26 cellular contexts compared by ENCODE assay signal in the genomic region with DNA sequence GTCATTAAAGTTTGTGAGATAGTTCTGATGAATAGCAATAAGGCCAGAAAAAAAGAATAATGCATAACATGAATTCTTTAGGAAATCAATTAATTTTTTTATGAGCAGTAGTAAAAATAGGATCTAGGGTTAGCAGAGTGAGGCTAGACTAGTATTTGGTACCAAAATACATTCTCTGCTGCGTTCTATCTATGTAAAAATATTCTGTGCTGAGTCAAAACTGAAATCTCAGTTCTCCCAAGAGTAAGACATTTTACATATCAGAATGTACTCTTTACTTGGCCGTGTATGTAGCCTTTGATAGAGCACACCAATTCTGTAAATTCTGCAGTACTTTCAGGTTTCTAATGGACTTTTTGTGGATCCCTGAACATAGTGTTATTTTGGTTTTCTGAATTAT.
DNase-seq lines count a peak whose midpoint lies in the region; ATAC-seq lines count a peak whose summit lies in the region.
"Had no signal": no experiment of that assay in that cellular context is flagged by ENCODE, and none has a peak within 500 bp of the region (broad histone marks: within the 10 kb centered on the region; RNA-seq: fewer than 3 reads in every experiment).

No MANE protein-coding gene starts in this region.

- H3K27ac ChIP-seq in caudate nucleus (ENCODE audit: low read depth, low read length): no peak overlapping the region
- H3K27ac ChIP-seq: C4-2B, HL-60, pancreas, sigmoid colon, stomach, upper lobe of left lung, WERI-Rb-1 had no signal

- DNase-seq in caudate nucleus (lab: John Stamatoyannopoulos, UW) (no peak), KG1 (lab: John Stamatoyannopoulos, UW) (no peak), medulla oblongata (ENCODE audit: extremely low spot score) (no peak)
- DNase-seq in activated CD4-positive, CD25-positive, alpha-beta regulatory T cell treated with anti-CD3 and anti-CD28 coated beads, Interleukin-2, amount 50 U/mL, for 72 hours: no peak
- DNase-seq: activated CD4-positive, alpha-beta memory T cell treated with anti-CD3 and anti-CD28 coated beads for 36 hours; activated T-cell treated with anti-CD3 and anti-CD28 coated beads, Interleukin-2, amount 50 U/mL, for 72 hours; hippocampal formation; IMR-90; islet precursor cell; mammary epithelial cell; naive B cell; NCI-H2029; NCI-H510A; pancreas; Right ventricle myocardium superior; sigmoid colon; stomach; upper lobe of left lung; WERI-Rb-1 had no signal

- peak; percentile 91 for ATAC-seq in GM18499 (IDR thresholded peaks at IDR 0.05; ENCODE audit: insufficient read depth, unreplicated experiment)
- peak; percentile 62 for ATAC-seq in GM19463 (IDR thresholded peaks at IDR 0.05; ENCODE audit: unreplicated experiment)
- peak; percentile 87 for ATAC-seq in HG02852 (IDR thresholded peaks at IDR 0.05; ENCODE audit: unreplicated experiment)
- peak; percentile 95 for ATAC-seq in HG03565 (IDR thresholded peaks at IDR 0.05; ENCODE audit: unreplicated experiment)
- ATAC-seq: activated naive CD4-positive, alpha-beta T cell treated with anti-CD3 and anti-CD28 coated beads, Interleukin-2, amount 50 U/mL, for 72 hours; activated T-cell treated with anti-CD3 and anti-CD28 coated beads, Interleukin-2, amount 50 U/mL, for 72 hours; pancreas had no signal
